ENCODE assay signal across 1 cellular context in the genomic region with DNA sequence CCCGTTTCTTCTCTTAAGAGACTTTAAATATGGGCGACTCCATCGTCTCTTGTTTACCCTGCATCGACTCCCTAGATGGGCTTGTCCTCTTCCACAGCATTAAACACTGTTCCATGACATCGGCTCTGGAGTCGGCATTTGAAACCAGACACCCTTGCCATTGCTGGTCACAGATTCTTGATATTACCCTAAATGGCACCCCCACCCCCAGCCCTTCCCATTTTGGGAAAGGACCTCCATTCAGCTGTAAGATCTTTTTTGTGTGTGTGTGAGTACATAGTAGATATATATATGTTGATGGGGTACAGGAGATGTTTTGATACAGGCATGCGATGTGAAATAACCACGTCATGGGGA.
TF ChIP-seq lines count a peak whose summit lies in the region.

No MANE protein-coding gene starts in this region.

TF ChIP-seq in WTC11, 78 proteins besides CTCF, POLR2A, EP300 and RAD21 (continued from another document):
- TF ChIP-seq, protein P1, sequence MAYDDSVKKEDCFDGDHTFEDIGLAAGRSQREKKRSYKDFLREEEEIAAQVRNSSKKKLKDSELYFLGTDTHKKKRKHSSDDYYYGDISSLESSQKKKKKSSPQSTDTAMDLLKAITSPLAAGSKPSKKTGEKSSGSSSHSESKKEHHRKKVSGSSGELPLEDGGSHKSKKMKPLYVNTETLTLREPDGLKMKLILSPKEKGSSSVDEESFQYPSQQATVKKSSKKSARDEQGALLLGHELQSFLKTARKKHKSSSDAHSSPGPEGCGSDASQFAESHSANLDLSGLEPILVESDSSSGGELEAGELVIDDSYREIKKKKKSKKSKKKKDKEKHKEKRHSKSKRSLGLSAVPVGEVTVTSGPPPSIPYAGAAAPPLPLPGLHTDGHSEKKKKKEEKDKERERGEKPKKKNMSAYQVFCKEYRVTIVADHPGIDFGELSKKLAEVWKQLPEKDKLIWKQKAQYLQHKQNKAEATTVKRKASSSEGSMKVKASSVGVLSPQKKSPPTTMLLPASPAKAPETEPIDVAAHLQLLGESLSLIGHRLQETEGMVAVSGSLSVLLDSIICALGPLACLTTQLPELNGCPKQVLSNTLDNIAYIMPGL (CRISPR knock-in tag; IDR thresholded peaks at IDR 0.05), result no peak
- TF ChIP-seq NR3C1 (CRISPR knock-in tag; conservative IDR thresholded peaks at IDR 0.05; ENCODE audit: low read depth), result no peak
- no peak for TF ChIP-seq NFATC4 (CRISPR knock-in tag; IDR thresholded peaks at IDR 0.05)
- TF ChIP-seq, protein P2, sequence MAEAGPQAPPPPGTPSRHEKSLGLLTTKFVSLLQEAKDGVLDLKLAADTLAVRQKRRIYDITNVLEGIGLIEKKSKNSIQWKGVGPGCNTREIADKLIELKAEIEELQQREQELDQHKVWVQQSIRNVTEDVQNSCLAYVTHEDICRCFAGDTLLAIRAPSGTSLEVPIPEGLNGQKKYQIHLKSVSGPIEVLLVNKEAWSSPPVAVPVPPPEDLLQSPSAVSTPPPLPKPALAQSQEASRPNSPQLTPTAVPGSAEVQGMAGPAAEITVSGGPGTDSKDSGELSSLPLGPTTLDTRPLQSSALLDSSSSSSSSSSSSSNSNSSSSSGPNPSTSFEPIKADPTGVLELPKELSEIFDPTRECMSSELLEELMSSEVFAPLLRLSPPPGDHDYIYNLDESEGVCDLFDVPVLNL (CRISPR knock-in tag; IDR thresholded peaks at IDR 0.05; ENCODE audit: borderline replicate concordance, low read depth), result no peak
- TF ChIP-seq ZNF396 (CRISPR knock-in tag; IDR thresholded peaks at IDR 0.05; ENCODE audit: borderline replicate concordance), result no peak
- TF ChIP-seq, protein P3, sequence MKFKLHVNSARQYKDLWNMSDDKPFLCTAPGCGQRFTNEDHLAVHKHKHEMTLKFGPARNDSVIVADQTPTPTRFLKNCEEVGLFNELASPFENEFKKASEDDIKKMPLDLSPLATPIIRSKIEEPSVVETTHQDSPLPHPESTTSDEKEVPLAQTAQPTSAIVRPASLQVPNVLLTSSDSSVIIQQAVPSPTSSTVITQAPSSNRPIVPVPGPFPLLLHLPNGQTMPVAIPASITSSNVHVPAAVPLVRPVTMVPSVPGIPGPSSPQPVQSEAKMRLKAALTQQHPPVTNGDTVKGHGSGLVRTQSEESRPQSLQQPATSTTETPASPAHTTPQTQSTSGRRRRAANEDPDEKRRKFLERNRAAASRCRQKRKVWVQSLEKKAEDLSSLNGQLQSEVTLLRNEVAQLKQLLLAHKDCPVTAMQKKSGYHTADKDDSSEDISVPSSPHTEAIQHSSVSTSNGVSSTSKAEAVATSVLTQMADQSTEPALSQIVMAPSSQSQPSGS (CRISPR knock-in tag; IDR thresholded peaks at IDR 0.05; ENCODE audit: borderline replicate concordance, low read depth), result no peak
- TF ChIP-seq NR1H2 (CRISPR knock-in tag; IDR thresholded peaks at IDR 0.05), result no peak
